ENCODE assay signal across 10 cellular contexts in genomic region chr11:13318498-13319295, GRCh38. TPM values are rescaled to one million over a fixed set of nuclear protein-coding genes. Genes with fewer than 3 reads are reported as not detected.
DNase-seq lines count a peak whose midpoint lies in the region; ATAC-seq and TF ChIP-seq lines count a peak whose summit lies in the region.
"Had no signal": no experiment of that assay in that cellular context is flagged by ENCODE, and none has a peak within 500 bp of the region (broad histone marks: within the 10 kb centered on the region; RNA-seq: fewer than 3 reads in every experiment).

No MANE protein-coding gene starts in this region.

- no peaks in the 10 kb centered on the region for H3K9me3 Mint-ChIP-seq in activated T-helper 17 cell treated with anti-CD3 and anti-CD28 coated beads, Interleukin-2, amount 50 U/mL, for 72 hours
- no peaks in the 10 kb centered on the region for H3K9me3 Mint-ChIP-seq in Calu3 (ENCODE audit: low read depth, unreplicated experiment)

- H3K36me3 ChIP-seq in upper lobe of right lung (peaks cover 3% of the 10 kb centered on the region), ovary (no peaks in the 10 kb centered on the region)
- H3K36me3 ChIP-seq: gastrocnemius medialis had no signal

- H3K27ac ChIP-seq in upper lobe of right lung: no peak overlapping the region
- no peak overlapping the region for H3K27ac ChIP-seq in ovary

- DNase-seq in left ventricle myocardium superior: no peak
- no peak for DNase-seq in Right ventricle myocardium inferior (ENCODE audit: missing footprints)
- no peak for DNase-seq in upper lobe of right lung
- DNase-seq in Calu3: no peak
- no peak for DNase-seq in ovary
- no peak for DNase-seq in HK-2 (ENCODE audit: unreplicated experiment)
- DNase-seq: gastrocnemius medialis, spleen had no signal

- H3K4me3 ChIP-seq in upper lobe of right lung (no peak overlapping the region), ovary (no peak overlapping the region)
- H3K4me3 ChIP-seq: spleen had no signal

- no peak for TF ChIP-seq CTCF in upper lobe of right lung (IDR thresholded peaks at IDR 0.05)
- no peak for TF ChIP-seq CTCF in Calu3 (IDR thresholded peaks at IDR 0.05; ENCODE audit: unreplicated experiment)
- no peak for TF ChIP-seq CTCF in ovary (IDR thresholded peaks at IDR 0.05)

- no TSS peak for BruUV-seq in Calu3 (replicated peaks; lab: Mats Ljungman, UMichigan)

- peak overlapping the region; percentile 69 for H3K4me3 Mint-ChIP-seq in activated T-helper 17 cell treated with anti-CD3 and anti-CD28 coated beads, Interleukin-2, amount 50 U/mL, for 72 hours
- no peak overlapping the region for H3K4me3 Mint-ChIP-seq in Calu3 (ENCODE audit: low read depth, unreplicated experiment)

- H3K27me3 ChIP-seq in upper lobe of right lung: no peaks in the 10 kb centered on the region
- no peaks in the 10 kb centered on the region for H3K27me3 ChIP-seq in ovary
- H3K27me3 ChIP-seq: gastrocnemius medialis, spleen had no signal

- peaks cover 62% of the 10 kb centered on the region for H3K4me1 Mint-ChIP-seq in activated T-helper 17 cell treated with anti-CD3 and anti-CD28 coated beads, Interleukin-2, amount 50 U/mL, for 72 hours
- H3K4me1 Mint-ChIP-seq in Calu3 (ENCODE audit: low read depth, unreplicated experiment): no peaks in the 10 kb centered on the region

- peak; percentile 66 for ATAC-seq in left ventricle myocardium superior
- no peak for ATAC-seq in Right ventricle myocardium inferior
- peak; percentile 58 for ATAC-seq in HG02970 (IDR thresholded peaks at IDR 0.05; ENCODE audit: low FRiP score, unreplicated experiment)
- peak; percentile 49 for ATAC-seq in activated T-helper 17 cell treated with anti-CD3 and anti-CD28 coated beads, Interleukin-2, amount 50 U/mL, for 72 hours (replicated peaks)
- peak; percentile 42 for ATAC-seq in upper lobe of right lung

- no peak for TF ChIP-seq EP300 in ovary (IDR thresholded peaks at IDR 0.05)

- H3K36me3 Mint-ChIP-seq in activated T-helper 17 cell treated with anti-CD3 and anti-CD28 coated beads, Interleukin-2, amount 50 U/mL, for 72 hours (ENCODE audit: low read depth): peaks cover 31% of the 10 kb centered on the region
- no peaks in the 10 kb centered on the region for H3K36me3 Mint-ChIP-seq in Calu3 (ENCODE audit: insufficient read depth, unreplicated experiment)

- H3K27me3 Mint-ChIP-seq in activated T-helper 17 cell treated with anti-CD3 and anti-CD28 coated beads, Interleukin-2, amount 50 U/mL, for 72 hours: no peaks in the 10 kb centered on the region
- no peaks in the 10 kb centered on the region for H3K27me3 Mint-ChIP-seq in Calu3 (ENCODE audit: unreplicated experiment)

- H3K9me3 ChIP-seq in upper lobe of right lung: no peaks in the 10 kb centered on the region
- H3K9me3 ChIP-seq in ovary: no peaks in the 10 kb centered on the region
- H3K9me3 ChIP-seq: gastrocnemius medialis, spleen had no signal

- 20 to 34% (median 32%) methylated on average over 2 of the region's 2 CpGs for WGBS in ovary, 3 donors

- intact Hi-C loops in left ventricle myocardium superior (cut with micrococcal nuclease) (no loop called here), Right ventricle myocardium inferior (cut with DNase I) (no loop called here), upper lobe of right lung (cut with DNase I) (no loop called here), Calu3 (cut with micrococcal nuclease; ENCODE audit: unreplicated experiment) (no loop called here), ovary (cut with DNase I) (no loop called here)

- CTCF ChIA-PET in Calu3 (lab: Charles Lee): interaction anchor here (0.7 kb wide), 1 partner anchor 108 kb away, joined by 3 read pairs; no protein-coding TSS in a partner anchor

- H3K27ac Mint-ChIP-seq in activated T-helper 17 cell treated with anti-CD3 and anti-CD28 coated beads, Interleukin-2, amount 50 U/mL, for 72 hours: peak overlapping the region; percentile 82
- no peak overlapping the region for H3K27ac Mint-ChIP-seq in Calu3 (ENCODE audit: unreplicated experiment)

- no peak for TF ChIP-seq POLR2A in ovary (IDR thresholded peaks at IDR 0.05)

- H3K4me1 ChIP-seq in upper lobe of right lung (peaks cover 54% of the 10 kb centered on the region), ovary (ENCODE audit: insufficient read depth) (peaks cover 30% of the 10 kb centered on the region)

RNA-seq across cellular contexts. Expression of gene BMAL1, which starts 41.1 kb away (rescaled TPM):
- total RNA-seq in left ventricle myocardium superior (4.6 TPM), Right ventricle myocardium inferior (9.5 TPM), upper lobe of right lung (18.8 TPM), Calu3 (2022) (10.3 and 11.1 TPM in 2 replicates), ovary (10 to 100 TPM; 19.9 to 53.4 (median 31.8) TPM)
- 10 to 100 TPM; 41.6 to 44.7 TPM for total RNA-seq in activated T-helper 17 cell treated with anti-CD3 and anti-CD28 coated beads, Interleukin-2, amount 50 U/mL, for 72 hours
- polyA plus RNA-seq in ovary: 10 to 100 TPM; 17.7 to 19.2 TPM
